In the genomic region with DNA sequence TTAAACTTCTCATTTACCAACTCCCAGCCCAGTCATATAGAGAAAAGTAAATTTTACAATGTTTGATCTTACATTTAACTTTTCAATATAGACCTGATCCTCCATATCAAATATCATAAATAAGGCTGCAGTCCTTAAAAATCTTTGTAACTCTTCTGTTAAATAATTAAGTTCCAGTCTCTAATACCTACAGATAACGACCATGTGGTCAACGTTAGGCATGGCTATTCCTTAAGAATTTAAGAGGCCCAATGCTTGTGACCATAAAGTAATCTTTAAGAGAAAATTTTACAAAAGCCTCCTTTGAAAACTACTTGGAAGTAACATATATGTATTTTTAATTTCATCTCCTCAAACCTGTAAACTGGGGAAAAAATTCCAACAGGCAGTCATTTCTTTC, we compare ENCODE assay signal across 1 cellular context.
TF ChIP-seq lines count a peak whose summit lies in the region.

No MANE protein-coding gene starts in this region.

TF ChIP-seq in WTC11, 78 proteins besides CTCF, POLR2A, EP300 and RAD21 (continued from another document):
- TF ChIP-seq, protein P1, sequence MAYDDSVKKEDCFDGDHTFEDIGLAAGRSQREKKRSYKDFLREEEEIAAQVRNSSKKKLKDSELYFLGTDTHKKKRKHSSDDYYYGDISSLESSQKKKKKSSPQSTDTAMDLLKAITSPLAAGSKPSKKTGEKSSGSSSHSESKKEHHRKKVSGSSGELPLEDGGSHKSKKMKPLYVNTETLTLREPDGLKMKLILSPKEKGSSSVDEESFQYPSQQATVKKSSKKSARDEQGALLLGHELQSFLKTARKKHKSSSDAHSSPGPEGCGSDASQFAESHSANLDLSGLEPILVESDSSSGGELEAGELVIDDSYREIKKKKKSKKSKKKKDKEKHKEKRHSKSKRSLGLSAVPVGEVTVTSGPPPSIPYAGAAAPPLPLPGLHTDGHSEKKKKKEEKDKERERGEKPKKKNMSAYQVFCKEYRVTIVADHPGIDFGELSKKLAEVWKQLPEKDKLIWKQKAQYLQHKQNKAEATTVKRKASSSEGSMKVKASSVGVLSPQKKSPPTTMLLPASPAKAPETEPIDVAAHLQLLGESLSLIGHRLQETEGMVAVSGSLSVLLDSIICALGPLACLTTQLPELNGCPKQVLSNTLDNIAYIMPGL (CRISPR knock-in tag; IDR thresholded peaks at IDR 0.05), result no peak
- TF ChIP-seq TCF7 (CRISPR knock-in tag; IDR thresholded peaks at IDR 0.05; ENCODE audit: low read depth), result no peak
- TF ChIP-seq, protein P2, sequence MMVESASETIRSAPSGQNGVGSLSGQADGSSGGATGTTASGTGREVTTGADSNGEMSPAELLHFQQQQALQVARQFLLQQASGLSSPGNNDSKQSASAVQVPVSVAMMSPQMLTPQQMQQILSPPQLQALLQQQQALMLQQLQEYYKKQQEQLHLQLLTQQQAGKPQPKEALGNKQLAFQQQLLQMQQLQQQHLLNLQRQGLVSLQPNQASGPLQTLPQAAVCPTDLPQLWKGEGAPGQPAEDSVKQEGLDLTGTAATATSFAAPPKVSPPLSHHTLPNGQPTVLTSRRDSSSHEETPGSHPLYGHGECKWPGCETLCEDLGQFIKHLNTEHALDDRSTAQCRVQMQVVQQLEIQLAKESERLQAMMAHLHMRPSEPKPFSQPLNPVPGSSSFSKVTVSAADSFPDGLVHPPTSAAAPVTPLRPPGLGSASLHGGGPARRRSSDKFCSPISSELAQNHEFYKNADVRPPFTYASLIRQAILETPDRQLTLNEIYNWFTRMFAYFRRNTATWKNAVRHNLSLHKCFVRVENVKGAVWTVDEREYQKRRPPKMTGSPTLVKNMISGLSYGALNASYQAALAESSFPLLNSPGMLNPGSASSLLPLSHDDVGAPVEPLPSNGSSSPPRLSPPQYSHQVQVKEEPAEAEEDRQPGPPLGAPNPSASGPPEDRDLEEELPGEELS (CRISPR knock-in tag; IDR thresholded peaks at IDR 0.05), result no peak
- TF ChIP-seq SP1 (CRISPR knock-in tag; conservative IDR thresholded peaks at IDR 0.05), result no peak
- TF ChIP-seq MLX (CRISPR knock-in tag; IDR thresholded peaks at IDR 0.05), result no peak
- TF ChIP-seq, protein P3, sequence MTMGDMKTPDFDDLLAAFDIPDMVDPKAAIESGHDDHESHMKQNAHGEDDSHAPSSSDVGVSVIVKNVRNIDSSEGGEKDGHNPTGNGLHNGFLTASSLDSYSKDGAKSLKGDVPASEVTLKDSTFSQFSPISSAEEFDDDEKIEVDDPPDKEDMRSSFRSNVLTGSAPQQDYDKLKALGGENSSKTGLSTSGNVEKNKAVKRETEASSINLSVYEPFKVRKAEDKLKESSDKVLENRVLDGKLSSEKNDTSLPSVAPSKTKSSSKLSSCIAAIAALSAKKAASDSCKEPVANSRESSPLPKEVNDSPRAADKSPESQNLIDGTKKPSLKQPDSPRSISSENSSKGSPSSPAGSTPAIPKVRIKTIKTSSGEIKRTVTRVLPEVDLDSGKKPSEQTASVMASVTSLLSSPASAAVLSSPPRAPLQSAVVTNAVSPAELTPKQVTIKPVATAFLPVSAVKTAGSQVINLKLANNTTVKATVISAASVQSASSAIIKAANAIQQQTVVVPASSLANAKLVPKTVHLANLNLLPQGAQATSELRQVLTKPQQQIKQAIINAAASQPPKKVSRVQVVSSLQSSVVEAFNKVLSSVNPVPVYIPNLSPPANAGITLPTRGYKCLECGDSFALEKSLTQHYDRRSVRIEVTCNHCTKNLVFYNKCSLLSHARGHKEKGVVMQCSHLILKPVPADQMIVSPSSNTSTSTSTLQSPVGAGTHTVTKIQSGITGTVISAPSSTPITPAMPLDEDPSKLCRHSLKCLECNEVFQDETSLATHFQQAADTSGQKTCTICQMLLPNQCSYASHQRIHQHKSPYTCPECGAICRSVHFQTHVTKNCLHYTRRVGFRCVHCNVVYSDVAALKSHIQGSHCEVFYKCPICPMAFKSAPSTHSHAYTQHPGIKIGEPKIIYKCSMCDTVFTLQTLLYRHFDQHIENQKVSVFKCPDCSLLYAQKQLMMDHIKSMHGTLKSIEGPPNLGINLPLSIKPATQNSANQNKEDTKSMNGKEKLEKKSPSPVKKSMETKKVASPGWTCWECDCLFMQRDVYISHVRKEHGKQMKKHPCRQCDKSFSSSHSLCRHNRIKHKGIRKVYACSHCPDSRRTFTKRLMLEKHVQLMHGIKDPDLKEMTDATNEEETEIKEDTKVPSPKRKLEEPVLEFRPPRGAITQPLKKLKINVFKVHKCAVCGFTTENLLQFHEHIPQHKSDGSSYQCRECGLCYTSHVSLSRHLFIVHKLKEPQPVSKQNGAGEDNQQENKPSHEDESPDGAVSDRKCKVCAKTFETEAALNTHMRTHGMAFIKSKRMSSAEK (CRISPR knock-in tag; IDR thresholded peaks at IDR 0.05; ENCODE audit: borderline replicate concordance), result no peak
